ENCODE assay signal across 10 cellular contexts in the genomic region with DNA sequence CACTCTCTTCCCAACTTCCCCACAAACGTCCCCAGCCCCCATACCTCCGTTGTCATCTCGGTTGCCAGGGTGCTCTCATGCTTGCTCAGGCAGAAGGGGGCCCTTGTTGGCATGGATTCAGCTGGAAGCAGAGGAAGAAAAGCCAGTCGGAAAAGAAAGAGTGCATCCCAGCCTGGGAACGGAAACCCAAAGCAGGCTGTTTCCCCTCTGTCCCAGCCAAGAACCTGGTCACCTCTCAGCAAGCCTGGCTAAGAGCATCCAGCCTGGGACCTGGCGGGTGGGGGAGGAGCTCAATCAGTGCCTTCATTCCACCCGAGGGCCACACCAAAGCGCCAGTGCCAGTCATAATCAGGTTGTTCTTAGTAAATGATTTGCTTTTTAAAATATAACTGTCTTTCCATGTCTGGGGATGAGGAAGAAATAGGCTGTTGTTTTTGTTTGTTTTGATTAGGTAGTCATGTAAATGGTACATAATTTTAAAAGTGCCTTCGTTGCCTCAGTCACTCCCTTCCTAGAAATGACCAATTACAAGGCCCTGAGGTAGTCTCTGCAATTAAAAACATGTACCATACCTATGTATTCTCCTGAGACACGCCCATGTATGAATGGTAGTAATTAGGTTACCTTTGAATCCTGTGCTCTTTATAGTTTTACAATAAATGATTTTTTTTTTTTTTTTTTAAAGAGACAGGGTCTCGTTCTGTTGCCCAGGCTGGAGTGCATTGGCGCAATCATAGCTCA. TPM values are rescaled to one million over a fixed set of nuclear protein-coding genes. Genes with fewer than 3 reads are reported as not detected.
DNase-seq lines count a peak whose midpoint lies in the region; ATAC-seq and TF ChIP-seq lines count a peak whose summit lies in the region.
"Had no signal": no experiment of that assay in that cellular context is flagged by ENCODE, and none has a peak within 500 bp of the region (broad histone marks: within the 10 kb centered on the region; RNA-seq: fewer than 3 reads in every experiment).

No MANE protein-coding gene starts in this region.

- H3K4me3 Mint-ChIP-seq in HFFc6: no peak overlapping the region
- H3K4me3 Mint-ChIP-seq in CD4-positive, alpha-beta T cell: no peak overlapping the region
- H3K4me3 Mint-ChIP-seq: immature natural killer cell had no signal

- peak overlapping the region; percentile 9 for H3K4me2 ChIP-seq in hepatocyte

- no peaks in the 10 kb centered on the region for H3K27me3 ChIP-seq in hepatocyte
- no peaks in the 10 kb centered on the region for H3K27me3 ChIP-seq in CD4-positive, alpha-beta T cell (ENCODE audit: control insufficient read depth, insufficient read depth, low read length)

- H3K36me3 ChIP-seq in hepatocyte (replicated peaks; ENCODE audit: insufficient read depth, low read depth): no peaks in the 10 kb centered on the region

- H2AFZ ChIP-seq in hepatocyte: no peak overlapping the region

- POLR2A ChIA-PET in CD4-positive, alpha-beta T cell (lab: Charles Lee): no interaction called here

- 73% methylated on average over 12 of the region's 12 CpGs for WGBS in hepatocyte (ENCODE audit: low lambda C conversion rate, missing lambda C conversion rate)

- H4K20me1 ChIP-seq in hepatocyte (ENCODE audit: insufficient read depth, poor library complexity, severe bottlenecking): peaks cover 96% of the 10 kb centered on the region

- no peak overlapping the region for H3K4me3 ChIP-seq in hepatocyte

- H3K9me3 ChIP-seq in hepatocyte (ENCODE audit: low read depth): no peaks in the 10 kb centered on the region
- H3K9me3 ChIP-seq in CD4-positive, alpha-beta T cell (ENCODE audit: control insufficient read depth, low read length): no peaks in the 10 kb centered on the region

- H3K4me1 ChIP-seq in hepatocyte (ENCODE audit: insufficient read depth): peaks cover 75% of the 10 kb centered on the region

- DNase-seq in HFFc6: no peak
- peak in 32 of 61 donors; percentile 6 to 68 (median 26) for DNase-seq in caudate nucleus (lab: John Stamatoyannopoulos, UW)
- DNase-seq in hepatocyte (ENCODE audit: low spot score): no peak
- peak; percentile 55 for DNase-seq in putamen (ENCODE audit: low spot score)
- DNase-seq in COLO829 (ENCODE audit: low spot score): no peak
- DNase-seq in DMS153 (lab: John Stamatoyannopoulos, UW): no peak
- no peak for DNase-seq in CD4-positive, alpha-beta T cell
- DNase-seq: immature natural killer cell had no signal

- TF ChIP-seq CTCF in HFFc6 (IDR thresholded peaks at IDR 0.05) (no peak), hepatocyte (IDR thresholded peaks at IDR 0.05; ENCODE audit: poor library complexity) (no peak)
- no peak for TF ChIP-seq CTCF in CD4-positive, alpha-beta T cell (IDR thresholded peaks at IDR 0.05)

- no peak for ATAC-seq in CD4-positive, alpha-beta T cell (ENCODE audit: poor library complexity)
- no peak for ATAC-seq in GM19351 (IDR thresholded peaks at IDR 0.05; ENCODE audit: unreplicated experiment)

- H3K27me3 Mint-ChIP-seq in HFFc6 (ENCODE audit: insufficient read depth): no peaks in the 10 kb centered on the region; the same call in 1 of the 2 replicates
- H3K27me3 Mint-ChIP-seq in CD4-positive, alpha-beta T cell: no peaks in the 10 kb centered on the region
- H3K27me3 Mint-ChIP-seq: progenitor cell of endocrine pancreas had no signal

- H3K27ac ChIP-seq in caudate nucleus (ENCODE audit: low read depth, low read length): no peak overlapping the region
- peak overlapping the region; percentile 2 for H3K27ac ChIP-seq in hepatocyte
- H3K27ac ChIP-seq in CD4-positive, alpha-beta T cell (ENCODE audit: low read depth, low read length): no peak overlapping the region

- CTCF ChIA-PET in CD4-positive, alpha-beta T cell (lab: Charles Lee): no interaction called here

- intact Hi-C loops in CD4-positive, alpha-beta T cell (cut with DNase I, micrococcal nuclease): no loop called here

- peak overlapping the region; percentile 58; the same call in 1 of the 2 replicates for H3K27ac Mint-ChIP-seq in HFFc6
- H3K27ac Mint-ChIP-seq in CD4-positive, alpha-beta T cell: no peak overlapping the region

- H3K9me2 ChIP-seq in hepatocyte (replicated peaks; ENCODE audit: insufficient read depth): no peaks in the 10 kb centered on the region

- H3K36me3 Mint-ChIP-seq in HFFc6 (ENCODE audit: low read depth): peaks cover 21% of the 10 kb centered on the region; the same call in 1 of the 2 replicates
- peaks cover 51% of the 10 kb centered on the region for H3K36me3 Mint-ChIP-seq in CD4-positive, alpha-beta T cell (ENCODE audit: low read depth)

- H3K79me2 ChIP-seq in hepatocyte: peaks cover 95% of the 10 kb centered on the region

- H3K4me1 Mint-ChIP-seq in HFFc6 (ENCODE audit: low read depth): peaks cover 62% of the 10 kb centered on the region
- peaks cover 68% of the 10 kb centered on the region for H3K4me1 Mint-ChIP-seq in CD4-positive, alpha-beta T cell (ENCODE audit: low read depth)

- no peaks in the 10 kb centered on the region for H3K9me3 Mint-ChIP-seq in HFFc6
- H3K9me3 Mint-ChIP-seq in CD4-positive, alpha-beta T cell: no peaks in the 10 kb centered on the region
- H3K9me3 Mint-ChIP-seq: immature natural killer cell had no signal

RNA-seq across cellular contexts. Expression of gene CHMP4B, which starts 21.1 kb away (rescaled TPM):
- 10 to 100 TPM; 81.2 to 94.2 (median 86.1) TPM for total RNA-seq in HFFc6 (2021; fragmentation: NEBNext Ultra II Directional; extraction: Animal tissue kit (Norgen Biotek cat#: 25700))
- total RNA-seq in hepatocyte: 95.1 and 101 TPM in 2 replicates
- 7.3 and 8.1 TPM in 2 replicates for polyA plus RNA-seq in hepatocyte
- 10 to 100 TPM; 44.2 to 49.3 TPM for total RNA-seq in CD4-positive, alpha-beta T cell

Comparison
In these comparisons a context has a peak if more than half of its experiments do, and no peak if none do; other contexts are left out.
1. DNase-seq: peak in caudate nucleus (32 of 61) and putamen (single experiment); none in HFFc6 (single experiment), hepatocyte (single experiment), COLO829 (single experiment), DMS153 (single experiment) and CD4-positive, alpha-beta T cell (0 of 10).